29 cellular contexts compared by ENCODE assay signal in genomic region chr7:112446431-112446830, GRCh38. TPM values are rescaled to one million over a fixed set of nuclear protein-coding genes. Genes with fewer than 3 reads are reported as not detected.
A peak's percentile ranks its signal among the peaks of the same experiment; 100 is the strongest.
DNase-seq lines count a peak whose midpoint lies in the region; ATAC-seq, FAIRE-seq and TF ChIP-seq lines count a peak whose summit lies in the region.
"Had no signal": no experiment of that assay in that cellular context is flagged by ENCODE, and none has a peak within 500 bp of the region (broad histone marks: within the 10 kb centered on the region; RNA-seq: fewer than 3 reads in every experiment).

No MANE protein-coding gene starts in this region.

- TF ChIP-seq CTCF in body of pancreas (IDR thresholded peaks at IDR 0.05) = no peak
- TF ChIP-seq CTCF in progenitor cell of endocrine pancreas (IDR thresholded peaks at IDR 0.05; ENCODE audit: unreplicated experiment) = no peak

- H3K27me3 ChIP-seq in body of pancreas = no peaks in the 10 kb centered on the region
- H3K27me3 ChIP-seq: BLaER1, SJCRH30 had no signal

- H3K9me3 Mint-ChIP-seq in activated T-cell treated with anti-CD3 and anti-CD28 coated beads, Interleukin-2, amount 50 U/mL, for 24 hours = no peaks in the 10 kb centered on the region
- H3K9me3 Mint-ChIP-seq in progenitor cell of endocrine pancreas (ENCODE audit: low read depth) = no peaks in the 10 kb centered on the region
- H3K9me3 Mint-ChIP-seq: H9, HFFc6 had no signal

- H3K4me3 Mint-ChIP-seq in activated T-cell treated with anti-CD3 and anti-CD28 coated beads, Interleukin-2, amount 50 U/mL, for 24 hours = no peak overlapping the region
- H3K4me3 Mint-ChIP-seq in progenitor cell of endocrine pancreas (ENCODE audit: low read depth) = no peak overlapping the region
- H3K4me3 Mint-ChIP-seq: CD4-positive, alpha-beta memory T cell; H9; HFFc6 had no signal

- no peak for TF ChIP-seq POLR2A in body of pancreas (IDR thresholded peaks at IDR 0.05)
- no peak for TF ChIP-seq POLR2A in H54 (IDR thresholded peaks at IDR 0.05; ENCODE audit: low read depth, low read length)

- in situ Hi-C loops in KBM-7 (cut with MboI; ENCODE audit: low pct_unique_long_range_greater_than_20kb, low sequenced_read_pairs) = no loop called here

- no peak overlapping the region for H3K4me3 ChIP-seq in body of pancreas
- H3K4me3 ChIP-seq: BLaER1, GM23248, K562, SJCRH30 had no signal

- no peak for FAIRE-seq in H54 (lab: Jason Lieb, UNC)
- FAIRE-seq: A204.1, HTR-8/SVneo, K562 had no signal

- peaks cover 31% of the 10 kb centered on the region for H3K4me1 Mint-ChIP-seq in activated T-cell treated with anti-CD3 and anti-CD28 coated beads, Interleukin-2, amount 50 U/mL, for 24 hours (ENCODE audit: low read depth)
- H3K4me1 Mint-ChIP-seq in progenitor cell of endocrine pancreas (ENCODE audit: low read depth) = peaks cover 12% of the 10 kb centered on the region

- H3K27me3 Mint-ChIP-seq in activated T-cell treated with anti-CD3 and anti-CD28 coated beads, Interleukin-2, amount 50 U/mL, for 24 hours = peaks cover 3% of the 10 kb centered on the region
- H3K27me3 Mint-ChIP-seq in progenitor cell of endocrine pancreas = no peaks in the 10 kb centered on the region
- H3K27me3 Mint-ChIP-seq: CD4-positive, alpha-beta memory T cell had no signal

- peaks cover 27% of the 10 kb centered on the region for H3K4me1 ChIP-seq in body of pancreas
- H3K4me1 ChIP-seq: SJCRH30 had no signal

- H3K27ac ChIP-seq in body of pancreas = peak overlapping the region in 3 of 4 donors; percentile 46 to 100 (median 100)
- H3K27ac ChIP-seq: BLaER1, GM23248, SJCRH30 had no signal

- no peaks in the 10 kb centered on the region for H3K9me3 ChIP-seq in body of pancreas
- H3K9me3 ChIP-seq: BLaER1, SJCRH30 had no signal

- H3K36me3 Mint-ChIP-seq in activated T-cell treated with anti-CD3 and anti-CD28 coated beads, Interleukin-2, amount 50 U/mL, for 24 hours (ENCODE audit: low read depth) = peaks cover 12% of the 10 kb centered on the region
- no peaks in the 10 kb centered on the region for H3K36me3 Mint-ChIP-seq in progenitor cell of endocrine pancreas (ENCODE audit: insufficient read depth)

- H3K36me3 ChIP-seq in body of pancreas (replicated peaks in 1 of 2; ENCODE audit: insufficient read depth in 1 of 2, low read depth in 2 of 2) = no peaks in the 10 kb centered on the region
- H3K36me3 ChIP-seq: BLaER1, SJCRH30 had no signal

- WGBS in body of pancreas, 2 donors = 66 to 78% methylated on average over 3 of the region's 3 CpGs

- intact Hi-C loops in body of pancreas (cut with DNase I) = no loop called here

- peak overlapping the region; percentile 1 for H3K27ac Mint-ChIP-seq in activated T-cell treated with anti-CD3 and anti-CD28 coated beads, Interleukin-2, amount 50 U/mL, for 24 hours
- peak overlapping the region; percentile 0 for H3K27ac Mint-ChIP-seq in progenitor cell of endocrine pancreas
- H3K27ac Mint-ChIP-seq: H9, HFFc6 had no signal

- ATAC-seq in body of pancreas = no peak
- ATAC-seq: K562, PC-3, Right ventricle myocardium inferior had no signal

- no peak for DNase-seq in activated T-cell treated with anti-CD3 and anti-CD28 coated beads, Interleukin-2, amount 50 U/mL, for 24 hours
- DNase-seq in activated T-cell treated with anti-CD3 and anti-CD28 coated beads, Interleukin-2, amount 50 U/mL, for 1 hour = no peak
- no peak for DNase-seq in body of pancreas
- no peak for DNase-seq in progenitor cell of endocrine pancreas (ENCODE audit: low spot score, unreplicated experiment)
- no peak for DNase-seq in SKM-1 treated with dmso at 0.1 percent for 144 hours (lab: John Stamatoyannopoulos, UW; ENCODE audit: unreplicated experiment)
- DNase-seq in KBM-7 = no peak
- DNase-seq in H54 (ENCODE audit: insufficient read length, low spot score) = no peak
- DNase-seq: CD4-positive, alpha-beta memory T cell; COR-L47; DMS53; GM23248; H9; HFFc6; MV-4-11; NCI-H1105; NCI-H1436 treated with DMSO at 0.1 percent for 48 hours; NCI-H187 treated with DMSO at 0.1 percent for 48 hours; NCI-H446; NCI-H524 treated with DMSO at 0.1 percent for 48 hours; NCI-H774; NK-92 treated with Interleukin-12 subunit alpha and Interleukin-12 subunit beta, amount 100 ng/mL, for 24 hours; PC-3; SJCRH30 had no signal

RNA-seq across cellular contexts. Expression of gene IFRD1, which starts 3.8 kb away (rescaled TPM):
- total RNA-seq in body of pancreas = 100 to 1,000 TPM; 119 to 154 TPM
- total RNA-seq in progenitor cell of endocrine pancreas = 76.6 and 82.4 TPM in 2 replicates

RNA-seq across cellular contexts. Expression of gene LSMEM1, which starts 34.4 kb away (rescaled TPM):
- total RNA-seq in body of pancreas (1 to 10 TPM; 2.3 to 6.0 TPM), progenitor cell of endocrine pancreas (3.6 and 4.6 TPM in 2 replicates)
- total RNA-seq: G401, GM23248 had no signal
